28 cellular contexts compared by ENCODE assay signal in the genomic region with DNA sequence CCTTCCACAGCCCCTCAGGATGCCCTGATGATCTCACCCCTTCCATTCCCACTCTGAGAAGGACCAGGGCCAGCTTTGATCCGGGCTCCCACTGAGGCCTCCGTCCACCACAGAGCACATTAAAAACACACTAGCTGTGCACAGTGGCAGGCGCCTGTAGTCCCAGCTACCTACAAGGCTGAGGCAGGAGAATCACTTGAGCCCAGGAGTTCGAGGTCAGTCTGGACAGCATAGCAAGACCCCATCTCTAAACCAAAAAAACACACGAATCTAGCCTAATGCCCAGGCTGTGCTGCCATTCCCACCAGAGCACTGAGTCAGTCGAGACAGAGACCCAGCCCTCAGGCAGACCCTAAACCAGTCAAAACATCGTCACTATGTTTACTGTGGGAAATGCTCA. TPM values are rescaled to one million over a fixed set of nuclear protein-coding genes. Genes with fewer than 3 reads are reported as not detected.
A peak's percentile ranks its signal among the peaks of the same experiment; 100 is the strongest.
DNase-seq lines count a peak whose midpoint lies in the region; ATAC-seq, FAIRE-seq and TF ChIP-seq lines count a peak whose summit lies in the region.
"Had no signal": no experiment of that assay in that cellular context is flagged by ENCODE, and none has a peak within 500 bp of the region (broad histone marks: within the 10 kb centered on the region; RNA-seq: fewer than 3 reads in every experiment).

No MANE protein-coding gene starts in this region.

- WGBS in K562 (ENCODE audit: insufficient coverage, low coverage, missing lambda C conversion rate) = 84% methylated on average over 7 of the region's 7 CpGs

- intact Hi-C loops in activated naive CD4-positive, alpha-beta T cell treated with anti-CD3 and anti-CD28 coated beads for 36 hours (cut with micrococcal nuclease) = no loop called here
- intact Hi-C loops in K562 (cut with micrococcal nuclease) = no loop called here

- H3K36me3 ChIP-seq in K562 (ENCODE audit: control insufficient read depth, insufficient read depth, low read length) (peaks cover 56% of the 10 kb centered on the region; the same call in 1 of the 3 replicates), neural progenitor cell (no peaks in the 10 kb centered on the region)

- TF ChIP-seq RAD21 in K562 (CRISPR knock-in tag; conservative IDR thresholded peaks at IDR 0.05 in 1 of 2, IDR thresholded peaks at IDR 0.05 in 1 of 2) = no peak

- H3K4me3 ChIP-seq in K562 = no peak overlapping the region
- H3K4me3 ChIP-seq in neural progenitor cell = no peak overlapping the region

- H3K4me2 ChIP-seq in K562 (ENCODE audit: insufficient read depth, low read length) (no peak overlapping the region), neural progenitor cell (no peak overlapping the region)

- no peaks in the 10 kb centered on the region for H3F3A ChIP-seq in neural progenitor cell (ENCODE audit: low read depth)

- H3K27ac ChIP-seq in K562 (ENCODE audit: extremely low read depth, low read depth, low read length) (no peak overlapping the region), neural progenitor cell (no peak overlapping the region)

- H3K9me1 ChIP-seq in K562 (ENCODE audit: control insufficient read depth, insufficient read depth, low read length) = peaks cover 5% of the 10 kb centered on the region

- no peaks in the 10 kb centered on the region for H3K27me3 Mint-ChIP-seq in activated naive CD4-positive, alpha-beta T cell treated with anti-CD3 and anti-CD28 coated beads, Interleukin-2, amount 10 ng/mL, durations not matched to agents 7 days and 5 days
- no peaks in the 10 kb centered on the region for H3K27me3 Mint-ChIP-seq in activated naive CD4-positive, alpha-beta T cell treated with anti-CD3 and anti-CD28 coated beads for 36 hours (ENCODE audit: low read depth)
- H3K27me3 Mint-ChIP-seq in neural progenitor cell (ENCODE audit: insufficient read depth, low read depth) = peaks cover 4% of the 10 kb centered on the region
- no peaks in the 10 kb centered on the region for H3K27me3 Mint-ChIP-seq in stimulated activated naive CD8-positive, alpha-beta T cell treated with anti-CD3 and anti-CD28 coated beads, Interleukin-15, amount 100 ng/mL, for 72 hours

- no peak for TF ChIP-seq CTCF in K562 (IDR thresholded peaks at IDR 0.05 in 2 of 3, conservative IDR thresholded peaks at IDR 0.05 in 1 of 3; ENCODE audit: insufficient read depth in 2 of 3, low read depth in 1 of 3, low read length in 3 of 3)
- no peak for TF ChIP-seq CTCF in neural progenitor cell (IDR thresholded peaks at IDR 0.05)

- H3K27ac Mint-ChIP-seq in activated naive CD4-positive, alpha-beta T cell treated with anti-CD3 and anti-CD28 coated beads, Interleukin-2, amount 10 ng/mL, durations not matched to agents 7 days and 5 days = peak overlapping the region; percentile 19
- H3K27ac Mint-ChIP-seq in activated naive CD4-positive, alpha-beta T cell treated with anti-CD3 and anti-CD28 coated beads for 36 hours = no peak overlapping the region
- H3K27ac Mint-ChIP-seq in neural progenitor cell = peak overlapping the region; percentile 33
- peak overlapping the region in 1 of 2 donors; percentile 12 for H3K27ac Mint-ChIP-seq in stimulated activated naive CD8-positive, alpha-beta T cell treated with anti-CD3 and anti-CD28 coated beads, Interleukin-15, amount 100 ng/mL, for 72 hours

- H3K4me3 Mint-ChIP-seq in activated naive CD4-positive, alpha-beta T cell treated with anti-CD3 and anti-CD28 coated beads, Interleukin-2, amount 10 ng/mL, durations not matched to agents 7 days and 5 days = no peak overlapping the region
- no peak overlapping the region for H3K4me3 Mint-ChIP-seq in activated naive CD4-positive, alpha-beta T cell treated with anti-CD3 and anti-CD28 coated beads for 36 hours
- peak overlapping the region; percentile 30 for H3K4me3 Mint-ChIP-seq in neural progenitor cell
- no peak overlapping the region for H3K4me3 Mint-ChIP-seq in stimulated activated naive CD8-positive, alpha-beta T cell treated with anti-CD3 and anti-CD28 coated beads, Interleukin-15, amount 100 ng/mL, for 72 hours

- H3K9me3 Mint-ChIP-seq in activated naive CD4-positive, alpha-beta T cell treated with anti-CD3 and anti-CD28 coated beads, Interleukin-2, amount 10 ng/mL, durations not matched to agents 7 days and 5 days = no peaks in the 10 kb centered on the region
- no peaks in the 10 kb centered on the region for H3K9me3 Mint-ChIP-seq in activated naive CD4-positive, alpha-beta T cell treated with anti-CD3 and anti-CD28 coated beads for 36 hours
- no peaks in the 10 kb centered on the region for H3K9me3 Mint-ChIP-seq in neural progenitor cell
- no peaks in the 10 kb centered on the region for H3K9me3 Mint-ChIP-seq in stimulated activated naive CD8-positive, alpha-beta T cell treated with anti-CD3 and anti-CD28 coated beads, Interleukin-15, amount 100 ng/mL, for 72 hours

- CTCF ChIA-PET in activated naive CD4-positive, alpha-beta T cell treated with anti-CD3 and anti-CD28 coated beads, Interleukin-2, amount 10 ng/mL, durations not matched to agents 7 days and 5 days (lab: Charles Lee) = interaction anchor here (1.1 kb wide), 1 partner anchor 67 kb away, joined by 4 read pairs; no protein-coding TSS in a partner anchor
- CTCF ChIA-PET in activated naive CD4-positive, alpha-beta T cell treated with anti-CD3 and anti-CD28 coated beads for 36 hours (lab: Charles Lee) = no interaction called here
- CTCF ChIA-PET in K562 (lab: Yijun Ruan, JAX; ENCODE audit: low intra/inter-chr PET ratio) = no interaction called here

- H3K9me3 ChIP-seq in K562 (replicated peaks; ENCODE audit: control insufficient read depth, insufficient read depth, low read depth, low read length) (no peaks in the 10 kb centered on the region), neural progenitor cell (ENCODE audit: low read depth) (no peaks in the 10 kb centered on the region)

- ATAC-seq in K562 = no peak
- no peak for ATAC-seq in stimulated activated naive CD8-positive, alpha-beta T cell treated with anti-CD3 and anti-CD28 coated beads, Interleukin-15, amount 100 ng/mL, for 72 hours
- ATAC-seq: Panc1 had no signal

- FAIRE-seq in K562 (lab: Jason Lieb, UNC) = no peak
- FAIRE-seq: H1 had no signal

- peaks cover 35% of the 10 kb centered on the region for H3K4me1 Mint-ChIP-seq in activated naive CD4-positive, alpha-beta T cell treated with anti-CD3 and anti-CD28 coated beads, Interleukin-2, amount 10 ng/mL, durations not matched to agents 7 days and 5 days
- H3K4me1 Mint-ChIP-seq in activated naive CD4-positive, alpha-beta T cell treated with anti-CD3 and anti-CD28 coated beads for 36 hours (ENCODE audit: low read depth) = peaks cover 33% of the 10 kb centered on the region
- peaks cover 19% of the 10 kb centered on the region for H3K4me1 Mint-ChIP-seq in neural progenitor cell
- peaks cover 67% of the 10 kb centered on the region for H3K4me1 Mint-ChIP-seq in stimulated activated naive CD8-positive, alpha-beta T cell treated with anti-CD3 and anti-CD28 coated beads, Interleukin-15, amount 100 ng/mL, for 72 hours

- H3K4me1 ChIP-seq in K562 (replicated peaks in 1 of 2; ENCODE audit: control insufficient read depth in 2 of 2, insufficient read depth in 2 of 2, low read length in 2 of 2) (peaks cover 0 to 23% of the 10 kb centered on the region in 2 experiments; a peak in 3 of 5 replicates), neural progenitor cell (no peaks in the 10 kb centered on the region)

- POLR2A ChIA-PET in K562 (lab: Yijun Ruan, JAX) = no interaction called here

- H3K27me3 ChIP-seq in K562 (ENCODE audit: control insufficient read depth in 2 of 2, insufficient read depth in 2 of 2, low read length in 2 of 2) (no peaks in the 10 kb centered on the region), neural progenitor cell (no peaks in the 10 kb centered on the region)

- in situ Hi-C loops in K562 (cut with MboI) = no loop called here

- H3K9ac ChIP-seq in K562 (ENCODE audit: insufficient read depth in 1 of 2, low read depth in 2 of 2, low read length in 2 of 2) = 0 out of 4 replicates have a peak overlapping the region, but pooled peaks of 1 of the 2 experiments have one; percentile 12
- no peak overlapping the region for H3K9ac ChIP-seq in neural progenitor cell

- H3K79me2 ChIP-seq in K562 (ENCODE audit: control insufficient read depth, insufficient read depth, low read length) (no peaks in the 10 kb centered on the region; the same call in 2 of the 3 replicates), neural progenitor cell (ENCODE audit: low read depth) (no peaks in the 10 kb centered on the region)

- no peak for DNase-seq in activated naive CD4-positive, alpha-beta T cell treated with anti-CD3 and anti-CD28 coated beads, Interleukin-2, amount 10 ng/mL, durations not matched to agents 7 days and 5 days
- no peak for DNase-seq in activated naive CD4-positive, alpha-beta T cell treated with anti-CD3 and anti-CD28 coated beads for 36 hours
- peak; percentile 1 for DNase-seq in GM19240 (ENCODE audit: insufficient read length, low spot score)
- no peak for DNase-seq in K562 (ENCODE audit: extremely low read depth in 1 of 4, low spot score in 3 of 4)
- DNase-seq in neural progenitor cell (ENCODE audit: low spot score) = no peak
- no peak for DNase-seq in stimulated activated naive CD8-positive, alpha-beta T cell treated with anti-CD3 and anti-CD28 coated beads, Interleukin-15, amount 100 ng/mL, for 72 hours
- no peak for DNase-seq in stimulated activated CD4-positive, alpha-beta T cell treated with anti-CD3 and anti-CD28 coated beads, Interleukin-2, amount 100 ng/mL, for 48 hours
- no peak for DNase-seq in epidermal melanocyte (ENCODE audit: insufficient read length, low spot score)
- DNase-seq: COR-L47, DMS53, HCEC 1CT, IMR-90, NCI-H1092, NCI-H1417 treated with DMSO at 0.1 percent for 48 hours, NCI-H1694 treated with DMSO at 0.1 percent for 48 hours, NCI-H2081, NCI-H2227 treated with DMSO at 0.1 percent for 48 hours, NCI-H69, SHP77 had no signal

- no peak for TF ChIP-seq EP300 in K562 (IDR thresholded peaks at IDR 0.05; ENCODE audit: low read length)

- BruUV-seq in K562 (replicated peaks; lab: Mats Ljungman, UMichigan) = no TSS peak

- H2AFZ ChIP-seq in K562 (ENCODE audit: low read depth, low read length) (no peak overlapping the region), neural progenitor cell (replicated peaks) (no peak overlapping the region)

- H4K20me1 ChIP-seq in K562 (replicated peaks; ENCODE audit: control insufficient read depth, insufficient read depth, low read length) = no peaks in the 10 kb centered on the region
- H4K20me1 ChIP-seq in neural progenitor cell (ENCODE audit: low read depth) = peaks cover 4% of the 10 kb centered on the region

- no peak for TF ChIP-seq POLR2A in K562 (conservative IDR thresholded peaks at IDR 0.05)

- H3K36me3 Mint-ChIP-seq in activated naive CD4-positive, alpha-beta T cell treated with anti-CD3 and anti-CD28 coated beads, Interleukin-2, amount 10 ng/mL, durations not matched to agents 7 days and 5 days = peaks cover 35% of the 10 kb centered on the region
- H3K36me3 Mint-ChIP-seq in activated naive CD4-positive, alpha-beta T cell treated with anti-CD3 and anti-CD28 coated beads for 36 hours (ENCODE audit: low read depth) = peaks cover 10% of the 10 kb centered on the region
- H3K36me3 Mint-ChIP-seq in neural progenitor cell = peaks cover 16% of the 10 kb centered on the region

RNA-seq across cellular contexts. Expression of gene RFX1, which starts 14.1 kb away (rescaled TPM):
- total RNA-seq in activated naive CD4-positive, alpha-beta T cell treated with anti-CD3 and anti-CD28 coated beads for 36 hours = 10 to 100 TPM; 13.8 to 14.0 TPM
- total RNA-seq in K562 (2011; cell fraction: chromatin; rRNA removed; ENCODE audit: low replicate concordance) = 5.5 and 14.4 TPM in 2 replicates
- 12.2 and 13.2 TPM in 2 replicates for total RNA-seq in K562 (2011; cell fraction: nucleolus; rRNA removed)
- total RNA-seq in K562 (2011; cell fraction: nucleoplasm; rRNA removed) = 7.8 and 8.1 TPM in 2 replicates
- total RNA-seq in K562 (2014; rRNA removed) (3.1 and 4.0 TPM in 2 replicates), K562 (2014; rRNA removed; fragmentation: Illumina TruSeq; extraction: Trizol) (0.22 and 0.40 TPM in 2 replicates), K562 (2015; rRNA removed; fragmentation: Illumina TruSeq; extraction: Trizol) (1.2 and 1.4 TPM in 2 replicates), K562 (2021) (17.9 and 19.3 TPM in 2 replicates), neural progenitor cell (ENCODE audit: low replicate concordance) (1.0 and 3.3 TPM in 2 replicates)
- polyA plus RNA-seq in K562 (2011; rRNA removed) (0.95 and 1.4 TPM in 2 replicates), K562 (2014; fragmentation: Illumina TruSeq; extraction: Trizol) (1.7 and 4.7 TPM in 2 replicates), K562 (2014; fragmentation: Nextera tagmentation; extraction: Ambion mirVana) (under 1 TPM; 0.14 to 0.25 TPM), K562 (2014; rRNA removed) (3.8 and 4.8 TPM in 2 replicates)
- polyA plus RNA-seq in K562 (2011; cell fraction: cytosol; rRNA removed) = 0.60 and 1.4 TPM in 2 replicates
- 5.3 and 11.1 TPM in 2 replicates for polyA plus RNA-seq in K562 (2011; cell fraction: nucleus; rRNA removed)
- 9.7 and 10.4 TPM in 2 replicates for polyA plus RNA-seq in K562 (2012)
- polyA minus RNA-seq in K562 (2011; rRNA and poly(A)+ RNA removed) = 0.35 and 0.36 TPM in 2 replicates
- polyA minus RNA-seq in K562 (2011; cell fraction: cytosol; rRNA and poly(A)+ RNA removed) = 5.1 and 12.7 TPM in 2 replicates
- polyA minus RNA-seq in K562 (2011; cell fraction: nucleus; rRNA and poly(A)+ RNA removed) = 4.2 and 5.9 TPM in 2 replicates

RNA-seq across cellular contexts. Expression of gene RLN3, which starts 35.9 kb away (rescaled TPM):
- total RNA-seq in activated naive CD4-positive, alpha-beta T cell treated with anti-CD3 and anti-CD28 coated beads for 36 hours = not detected
- not detected in 2 replicates for total RNA-seq in K562 (2011; cell fraction: chromatin; rRNA removed; ENCODE audit: low replicate concordance)
- total RNA-seq in K562 (2011; cell fraction: nucleolus; rRNA removed) = 0.92 TPM in 1 of 2 replicates, not detected in the other
- total RNA-seq in K562 (2011; cell fraction: nucleoplasm; rRNA removed) = not detected in 2 replicates
- total RNA-seq in K562 (2014; rRNA removed) (1.1 TPM in 1 of 2 replicates, not detected in the other), K562 (2014; rRNA removed; fragmentation: Illumina TruSeq; extraction: Trizol) (not detected in 2 replicates), K562 (2015; rRNA removed; fragmentation: Illumina TruSeq; extraction: Trizol) (not detected in 2 replicates), K562 (2021) (0.31 TPM in 1 of 2 replicates, not detected in the other), neural progenitor cell (ENCODE audit: low replicate concordance) (not detected in 2 replicates)
- polyA plus RNA-seq in K562 (2011; rRNA removed) (0.71 TPM in 1 of 2 replicates, not detected in the other), K562 (2014; fragmentation: Illumina TruSeq; extraction: Trizol) (not detected in 2 replicates), K562 (2014; fragmentation: Nextera tagmentation; extraction: Ambion mirVana) (not detected), K562 (2014; rRNA removed) (0.38 and 1.2 TPM in 2 replicates)
- polyA plus RNA-seq in K562 (2011; cell fraction: cytosol; rRNA removed) = 0.27 and 2.5 TPM in 2 replicates
- 0.57 TPM in 1 of 2 replicates, not detected in the other for polyA plus RNA-seq in K562 (2011; cell fraction: nucleus; rRNA removed)
- 0.26 and 0.57 TPM in 2 replicates for polyA plus RNA-seq in K562 (2012)
- not detected in 2 replicates for polyA minus RNA-seq in K562 (2011; rRNA and poly(A)+ RNA removed)
- not detected in 2 replicates for polyA minus RNA-seq in K562 (2011; cell fraction: cytosol; rRNA and poly(A)+ RNA removed)
- polyA minus RNA-seq in K562 (2011; cell fraction: nucleus; rRNA and poly(A)+ RNA removed) = not detected in 2 replicates
- total RNA-seq: A172, Daoy, G401, H1, IMR-90, NCI-H460, OCI-LY7, SK-MEL-5 had no signal
- polyA plus RNA-seq: BJ, H1, IMR-90 had no signal

RNA-seq across cellular contexts. Expression of gene IL27RA, which starts 39.5 kb away (rescaled TPM):
- total RNA-seq in activated naive CD4-positive, alpha-beta T cell treated with anti-CD3 and anti-CD28 coated beads for 36 hours = 10 to 100 TPM; 59.3 to 59.4 TPM
- total RNA-seq in K562 (2011; cell fraction: chromatin; rRNA removed; ENCODE audit: low replicate concordance) = 10.9 and 28.8 TPM in 2 replicates
- 34.2 and 45.7 TPM in 2 replicates for total RNA-seq in K562 (2011; cell fraction: nucleolus; rRNA removed)
- 19.0 and 24.8 TPM in 2 replicates for total RNA-seq in K562 (2011; cell fraction: nucleoplasm; rRNA removed)
- total RNA-seq in K562 (2014; rRNA removed) (11.6 and 12.6 TPM in 2 replicates), K562 (2014; rRNA removed; fragmentation: Illumina TruSeq; extraction: Trizol) (6.3 and 7.0 TPM in 2 replicates), K562 (2015; rRNA removed; fragmentation: Illumina TruSeq; extraction: Trizol) (8.6 and 8.8 TPM in 2 replicates), K562 (2021) (15.2 and 15.9 TPM in 2 replicates), neural progenitor cell (ENCODE audit: low replicate concordance) (1.2 and 3.3 TPM in 2 replicates)
- polyA plus RNA-seq in K562 (2011; rRNA removed) (14.1 and 15.9 TPM in 2 replicates), K562 (2014; fragmentation: Illumina TruSeq; extraction: Trizol) (12.5 and 13.3 TPM in 2 replicates), K562 (2014; fragmentation: Nextera tagmentation; extraction: Ambion mirVana) (1 to 10 TPM; 1.9 to 2.1 TPM), K562 (2014; rRNA removed) (10.6 and 12.0 TPM in 2 replicates)
- 9.7 and 22.4 TPM in 2 replicates for polyA plus RNA-seq in K562 (2011; cell fraction: cytosol; rRNA removed)
- 7.8 and 13.8 TPM in 2 replicates for polyA plus RNA-seq in K562 (2011; cell fraction: nucleus; rRNA removed)
- polyA plus RNA-seq in K562 (2012) = 12.8 and 16.0 TPM in 2 replicates
- polyA minus RNA-seq in K562 (2011; rRNA and poly(A)+ RNA removed) = 4.5 and 7.4 TPM in 2 replicates
- 5.3 and 8.4 TPM in 2 replicates for polyA minus RNA-seq in K562 (2011; cell fraction: cytosol; rRNA and poly(A)+ RNA removed)
- polyA minus RNA-seq in K562 (2011; cell fraction: nucleus; rRNA and poly(A)+ RNA removed) = 2.8 and 3.9 TPM in 2 replicates

RNA-seq across cellular contexts. Expression of gene DCAF15, which starts 39.7 kb away (rescaled TPM):
- total RNA-seq in activated naive CD4-positive, alpha-beta T cell treated with anti-CD3 and anti-CD28 coated beads for 36 hours = 10 to 100 TPM; 67.7 to 70.6 TPM
- total RNA-seq in K562 (2011; cell fraction: chromatin; rRNA removed; ENCODE audit: low replicate concordance) = 49.6 and 162 TPM in 2 replicates
- total RNA-seq in K562 (2011; cell fraction: nucleolus; rRNA removed) = 148 and 149 TPM in 2 replicates
- 55.0 and 76.5 TPM in 2 replicates for total RNA-seq in K562 (2011; cell fraction: nucleoplasm; rRNA removed)
- 37.0 and 39.4 TPM in 2 replicates for total RNA-seq in K562 (2014; rRNA removed)
- 10.4 and 13.6 TPM in 2 replicates for total RNA-seq in K562 (2014; rRNA removed; fragmentation: Illumina TruSeq; extraction: Trizol)
- 22.5 and 24.0 TPM in 2 replicates for total RNA-seq in K562 (2015; rRNA removed; fragmentation: Illumina TruSeq; extraction: Trizol)
- 63.2 and 68.5 TPM in 2 replicates for total RNA-seq in K562 (2021)
- 27.7 and 46.8 TPM in 2 replicates for polyA plus RNA-seq in K562 (2011; rRNA removed)
- polyA plus RNA-seq in K562 (2011; cell fraction: cytosol; rRNA removed) = 28.8 and 44.6 TPM in 2 replicates
- 228 and 347 TPM in 2 replicates for polyA plus RNA-seq in K562 (2011; cell fraction: nucleus; rRNA removed)
- 50.0 and 68.0 TPM in 2 replicates for polyA plus RNA-seq in K562 (2012)
- polyA plus RNA-seq in K562 (2014; fragmentation: Illumina TruSeq; extraction: Trizol) = 31.0 and 55.5 TPM in 2 replicates
- under 1 TPM; 0.17 to 0.56 TPM for polyA plus RNA-seq in K562 (2014; fragmentation: Nextera tagmentation; extraction: Ambion mirVana)
- 52.5 and 56.2 TPM in 2 replicates for polyA plus RNA-seq in K562 (2014; rRNA removed)
- polyA minus RNA-seq in K562 (2011; rRNA and poly(A)+ RNA removed) = 14.2 and 17.7 TPM in 2 replicates
- 19.0 and 22.3 TPM in 2 replicates for polyA minus RNA-seq in K562 (2011; cell fraction: cytosol; rRNA and poly(A)+ RNA removed)
- polyA minus RNA-seq in K562 (2011; cell fraction: nucleus; rRNA and poly(A)+ RNA removed) = 42.0 and 54.3 TPM in 2 replicates
- 28.6 and 69.9 TPM in 2 replicates for total RNA-seq in neural progenitor cell (ENCODE audit: low replicate concordance)

RNA-seq across cellular contexts. Expression of gene PODNL1, which starts 53.8 kb away (rescaled TPM):
- total RNA-seq in activated naive CD4-positive, alpha-beta T cell treated with anti-CD3 and anti-CD28 coated beads for 36 hours = under 1 TPM in 1 of 2 experiments, not detected in 1; 0.29 TPM
- total RNA-seq in K562 (2011; cell fraction: chromatin; rRNA removed; ENCODE audit: low replicate concordance) = 0.14 and 2.1 TPM in 2 replicates
- 0.53 and 1.2 TPM in 2 replicates for total RNA-seq in K562 (2011; cell fraction: nucleolus; rRNA removed)
- total RNA-seq in K562 (2011; cell fraction: nucleoplasm; rRNA removed) = 0.29 and 2.3 TPM in 2 replicates
- 0.12 TPM in 1 of 2 replicates, not detected in the other for total RNA-seq in K562 (2014; rRNA removed)
- not detected in 2 replicates for total RNA-seq in K562 (2014; rRNA removed; fragmentation: Illumina TruSeq; extraction: Trizol)
- total RNA-seq in K562 (2015; rRNA removed; fragmentation: Illumina TruSeq; extraction: Trizol) = 0.25 and 0.34 TPM in 2 replicates
- 0.40 and 0.47 TPM in 2 replicates for total RNA-seq in K562 (2021)
- polyA plus RNA-seq in K562 (2011; rRNA removed) = 0.18 and 0.46 TPM in 2 replicates
- polyA plus RNA-seq in K562 (2011; cell fraction: cytosol; rRNA removed) = 0.55 and 0.91 TPM in 2 replicates
- 0.18 and 0.60 TPM in 2 replicates for polyA plus RNA-seq in K562 (2011; cell fraction: nucleus; rRNA removed)
- 0.82 and 1.8 TPM in 2 replicates for polyA plus RNA-seq in K562 (2012)
- 0.22 and 0.42 TPM in 2 replicates for polyA plus RNA-seq in K562 (2014; fragmentation: Illumina TruSeq; extraction: Trizol)
- polyA plus RNA-seq in K562 (2014; fragmentation: Nextera tagmentation; extraction: Ambion mirVana) = under 1 TPM in 1 of 2 experiments, not detected in 1; 0.24 TPM
- polyA plus RNA-seq in K562 (2014; rRNA removed) = 0.21 TPM in 1 of 2 replicates, not detected in the other
- polyA minus RNA-seq in K562 (2011; rRNA and poly(A)+ RNA removed) = 0.42 TPM in 1 of 2 replicates, not detected in the other
- polyA minus RNA-seq in K562 (2011; cell fraction: cytosol; rRNA and poly(A)+ RNA removed) = not detected in 2 replicates
- polyA minus RNA-seq in K562 (2011; cell fraction: nucleus; rRNA and poly(A)+ RNA removed) = 0.13 and 0.67 TPM in 2 replicates
- 1.9 TPM in 1 of 2 replicates, not detected in the other for total RNA-seq in neural progenitor cell (ENCODE audit: low replicate concordance)
- total RNA-seq: Daoy, G401, NCI-H460, SK-MEL-5 had no signal
